ENCODE assay signal across 19 cellular contexts in the genomic region with DNA sequence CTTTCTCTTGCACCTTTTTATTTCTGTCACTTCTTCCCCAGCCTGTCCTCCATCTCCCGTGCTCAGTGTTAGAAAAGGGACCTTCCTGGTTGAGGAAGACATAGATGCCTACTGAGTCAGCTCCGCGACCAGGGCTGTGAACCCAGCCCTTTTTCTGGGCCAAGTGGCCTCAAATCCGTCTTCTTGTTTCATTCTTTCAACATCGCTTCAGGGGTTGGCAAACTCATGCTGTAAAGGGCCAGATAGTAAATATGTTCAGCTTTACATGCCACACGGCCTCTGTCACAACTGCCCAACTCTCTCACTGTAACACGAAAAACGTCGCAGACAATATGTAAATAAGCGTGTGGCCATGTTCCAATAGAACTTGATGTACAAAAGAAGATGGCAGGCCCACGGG.
"Had no signal": no experiment of that assay in that cellular context is flagged by ENCODE, and none has a peak within 500 bp of the region (broad histone marks: within the 10 kb centered on the region; RNA-seq: fewer than 3 reads in every experiment).

No MANE protein-coding gene starts in this region.

- H3K36me3 Mint-ChIP-seq: activated naive CD8-positive, alpha-beta T cell treated with anti-CD3 and anti-CD28 coated beads, Interleukin-2, amount 10 ng/mL, durations not matched to agents 7 days and 5 days; natural killer cell; T-cell had no signal

- DNase-seq: activated B cell treated with CpG ODN at 0.5 μM for 24 hours; activated CD4-positive, alpha-beta T cell treated with anti-CD3 and anti-CD28 coated beads for 48 hours; activated CD8-positive, alpha-beta T cell treated with anti-CD3 and anti-CD28 coated beads, Interleukin-2, amount 10 ng/mL, durations not matched to agents 7 days and 5 days; activated naive CD4-positive, alpha-beta T cell treated with Interleukin-2 at 50 U/mL for 16 hours; activated naive CD8-positive, alpha-beta T cell treated with anti-CD3 and anti-CD28 coated beads, Interleukin-2, amount 10 ng/mL, durations not matched to agents 7 days and 5 days; activated T-cell treated with anti-CD3 and anti-CD28 coated beads, Interleukin-2, amount 50 U/mL, for 24 hours; body of pancreas; central memory CD4-positive, alpha-beta T cell; colonic mucosa; mesendoderm; natural killer cell; stimulated activated CD4-positive, alpha-beta T cell treated with anti-CD3 and anti-CD28 coated beads, Interleukin-4, amount 100 ng/mL, for 1 hour; stomach; T-cell had no signal

- H3K27me3 Mint-ChIP-seq: activated B cell treated with CpG ODN at 0.5 μM for 24 hours; activated naive CD8-positive, alpha-beta T cell treated with anti-CD3 and anti-CD28 coated beads, Interleukin-2, amount 10 ng/mL, durations not matched to agents 7 days and 5 days had no signal

- H3K9me3 Mint-ChIP-seq: activated B cell treated with CpG ODN at 0.5 μM for 24 hours; activated T-cell treated with anti-CD3 and anti-CD28 coated beads, Interleukin-2, amount 50 U/mL, for 24 hours; activated T-helper 2 cell treated with anti-CD3 and anti-CD28 coated beads, Interferon-gamma antibody, Interleukin-2, Interleukin-4, amounts not matched to agents 10 μg/mL and 5 μg/mL and 100 μg/mL, durations not matched to agents 14 hours and 24 hours and 36 hours; natural killer cell had no signal

- H3K4me1 Mint-ChIP-seq: activated B cell treated with CpG ODN at 0.5 μM for 24 hours; activated naive CD8-positive, alpha-beta T cell treated with anti-CD3 and anti-CD28 coated beads, Interleukin-2, amount 10 ng/mL, durations not matched to agents 7 days and 5 days; natural killer cell; T-cell had no signal

- ATAC-seq: activated CD8-positive, alpha-beta T cell treated with anti-CD3 and anti-CD28 coated beads, Interleukin-2, amount 10 ng/mL, durations not matched to agents 7 days and 5 days; body of pancreas; esophagus mucosa; natural killer cell; sciatic nerve; T-cell had no signal

- H3K4me1 ChIP-seq: colonic mucosa had no signal

- H3K27me3 ChIP-seq: body of pancreas, colonic mucosa, stomach had no signal

- H3K4me2 ChIP-seq: smooth muscle cell had no signal

- H3K27ac Mint-ChIP-seq: activated B cell treated with CpG ODN at 0.5 μM for 24 hours; activated CD8-positive, alpha-beta T cell treated with anti-CD3 and anti-CD28 coated beads, Interleukin-2, amount 10 ng/mL, durations not matched to agents 7 days and 5 days; activated naive CD8-positive, alpha-beta T cell treated with anti-CD3 and anti-CD28 coated beads, Interleukin-2, amount 10 ng/mL, durations not matched to agents 7 days and 5 days; activated T-cell treated with anti-CD3 and anti-CD28 coated beads, Interleukin-2, amount 50 U/mL, for 24 hours; activated T-helper 2 cell treated with anti-CD3 and anti-CD28 coated beads, Interferon-gamma antibody, Interleukin-2, Interleukin-4, amounts not matched to agents 10 μg/mL and 5 μg/mL and 100 μg/mL, durations not matched to agents 14 hours and 24 hours and 36 hours; natural killer cell; T-cell had no signal

- H3K9me3 ChIP-seq: body of pancreas, colonic mucosa, stomach, thoracic aorta had no signal

- H3K4me3 Mint-ChIP-seq: activated B cell treated with CpG ODN at 0.5 μM for 24 hours; activated CD8-positive, alpha-beta T cell treated with anti-CD3 and anti-CD28 coated beads, Interleukin-2, amount 10 ng/mL, durations not matched to agents 7 days and 5 days; activated naive CD8-positive, alpha-beta T cell treated with anti-CD3 and anti-CD28 coated beads, Interleukin-2, amount 10 ng/mL, durations not matched to agents 7 days and 5 days; activated T-cell treated with anti-CD3 and anti-CD28 coated beads, Interleukin-2, amount 50 U/mL, for 24 hours; natural killer cell; T-cell had no signal

- H3K36me3 ChIP-seq: colonic mucosa, stomach, thoracic aorta had no signal

- H3K27ac ChIP-seq: body of pancreas, colonic mucosa had no signal

- H3K4me3 ChIP-seq: body of pancreas, colonic mucosa, smooth muscle cell, stomach, thoracic aorta had no signal
